In the genomic region with DNA sequence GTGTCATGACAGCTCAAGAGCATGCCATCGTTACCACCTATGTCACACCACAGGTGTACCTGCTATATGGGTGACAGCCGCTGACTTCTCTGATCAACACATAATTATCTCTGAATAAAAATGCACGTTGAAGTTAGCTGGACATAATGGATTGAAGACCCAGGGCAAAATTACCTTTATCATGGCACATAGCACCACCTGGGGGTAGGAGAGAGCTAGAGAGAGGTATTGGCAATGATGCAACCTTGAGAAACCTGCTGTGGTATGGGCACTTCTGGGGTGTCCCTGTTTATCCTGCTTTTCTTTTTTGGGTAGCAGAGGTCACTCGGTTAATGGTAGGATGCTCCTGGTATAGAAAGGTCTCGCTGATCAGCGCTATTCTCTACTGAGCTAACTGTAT, we compare ENCODE assay signal across 9 cellular contexts.
DNase-seq lines count a peak whose midpoint lies in the region; ATAC-seq, FAIRE-seq and TF ChIP-seq lines count a peak whose summit lies in the region.
"Had no signal": no experiment of that assay in that cellular context is flagged by ENCODE, and none has a peak within 500 bp of the region (broad histone marks: within the 10 kb centered on the region; RNA-seq: fewer than 3 reads in every experiment).

No MANE protein-coding gene starts in this region.

- TF ChIP-seq POLR2A in vagina (IDR thresholded peaks at IDR 0.05): no peak

- peak; percentile 46 for ATAC-seq in HG02642 (IDR thresholded peaks at IDR 0.05; ENCODE audit: poor library complexity, unreplicated experiment)

- H3K4me1 ChIP-seq in iPS DF 6.9 (ENCODE audit: control insufficient read depth, insufficient read depth, low read length) (no peaks in the 10 kb centered on the region), vagina (no peaks in the 10 kb centered on the region)
- no peaks in the 10 kb centered on the region for H3K4me1 ChIP-seq in effector memory CD4-positive, alpha-beta T cell (ENCODE audit: control insufficient read depth, insufficient read depth, low read length, poor library complexity, severe bottlenecking)

- H3K4me3 ChIP-seq in iPS DF 6.9 (ENCODE audit: low read length) (no peak overlapping the region), vagina (no peak overlapping the region)
- H3K4me3 ChIP-seq in effector memory CD4-positive, alpha-beta T cell (ENCODE audit: insufficient read depth, low read depth, low read length, poor library complexity, severe bottlenecking): no peak overlapping the region

- H3K9me3 ChIP-seq in iPS DF 6.9 (ENCODE audit: control insufficient read depth, insufficient read depth, low read length) (no peaks in the 10 kb centered on the region), vagina (no peaks in the 10 kb centered on the region)
- no peaks in the 10 kb centered on the region for H3K9me3 ChIP-seq in effector memory CD4-positive, alpha-beta T cell (ENCODE audit: control insufficient read depth, low read length)

- peak; percentile 51 for FAIRE-seq in D721Med (lab: Jason Lieb, UNC)

- intact Hi-C loops in vagina (cut with DNase I): no loop called here

- DNase-seq in D721Med (ENCODE audit: insufficient read length, low spot score): no peak
- peak; percentile 86 for DNase-seq in OCI-M1 (lab: John Stamatoyannopoulos, UW)
- peak; percentile 13 for DNase-seq in iPS DF 6.9 (ENCODE audit: low read depth, low spot score)
- no peak for DNase-seq in COLO829 (ENCODE audit: low spot score)
- DNase-seq in GOT3 (lab: John Stamatoyannopoulos, UW): no peak
- no peak for DNase-seq in effector memory CD4-positive, alpha-beta T cell
- DNase-seq in vagina (ENCODE audit: extremely low spot score in 2 of 2): no peak
- DNase-seq: activated B cell treated with CpG ODN at 0.5 μM for 24 hours had no signal

- H3K27ac ChIP-seq in iPS DF 6.9 (ENCODE audit: low read length) (no peak overlapping the region), vagina (no peak overlapping the region)
- no peak overlapping the region for H3K27ac ChIP-seq in effector memory CD4-positive, alpha-beta T cell (ENCODE audit: insufficient read depth, low read length, poor library complexity, severe bottlenecking)

- H3K36me3 ChIP-seq in iPS DF 6.9 (ENCODE audit: control insufficient read depth, insufficient read depth, low read length) (no peaks in the 10 kb centered on the region), vagina (no peaks in the 10 kb centered on the region)
- H3K36me3 ChIP-seq in effector memory CD4-positive, alpha-beta T cell (ENCODE audit: control insufficient read depth, insufficient read depth, low read length): no peaks in the 10 kb centered on the region

- no peaks in the 10 kb centered on the region for H3K27me3 ChIP-seq in iPS DF 6.9 (ENCODE audit: control insufficient read depth, insufficient read depth, low read length)
- H3K27me3 ChIP-seq in effector memory CD4-positive, alpha-beta T cell (replicated peaks; ENCODE audit: control insufficient read depth, insufficient read depth, low read length, poor library complexity, severe bottlenecking): no peaks in the 10 kb centered on the region
- no peaks in the 10 kb centered on the region for H3K27me3 ChIP-seq in vagina

- TF ChIP-seq CTCF in D721Med (IDR thresholded peaks at IDR 0.05; ENCODE audit: insufficient read depth, missing control alignments) (peak; percentile 33), vagina (IDR thresholded peaks at IDR 0.05) (no peak)

- no CpG with 5 or more reads among the region's 6 CpGs for WGBS in iPS DF 6.9 (ENCODE audit: insufficient coverage, insufficient read length)

Comparison
In these comparisons a context has a peak if more than half of its experiments do, and no peak if none do; other contexts are left out.
1. DNase-seq: peak in OCI-M1 (single experiment) and iPS DF 6.9 (single experiment); none in D721Med (single experiment), COLO829 (single experiment), GOT3 (single experiment), effector memory CD4-positive, alpha-beta T cell (0 of 3) and vagina (0 of 2).